8 cellular contexts compared by ENCODE assay signal in genomic region chr10:15879058-15879457, GRCh38. TPM values are rescaled to one million over a fixed set of nuclear protein-coding genes. Genes with fewer than 3 reads are reported as not detected.
DNase-seq lines count a peak whose midpoint lies in the region; ATAC-seq, FAIRE-seq and TF ChIP-seq lines count a peak whose summit lies in the region.

No MANE protein-coding gene starts in this region.

- H3K9me3 Mint-ChIP-seq in endothelial cell (ENCODE audit: unreplicated experiment): no peaks in the 10 kb centered on the region

- H3K27ac Mint-ChIP-seq in endothelial cell (ENCODE audit: unreplicated experiment): no peak overlapping the region

- peak; percentile 72 for FAIRE-seq in GM18507 (lab: Jason Lieb, UNC)

- H3K4me2 ChIP-seq in parathyroid adenoma (ENCODE audit: low read length): no peak overlapping the region

- no peak overlapping the region for H3K9ac ChIP-seq in parathyroid adenoma

- H3K27me3 Mint-ChIP-seq in endothelial cell (ENCODE audit: unreplicated experiment): peaks cover 5% of the 10 kb centered on the region

- peaks cover 1% of the 10 kb centered on the region for H3K4me1 Mint-ChIP-seq in endothelial cell (ENCODE audit: unreplicated experiment)

- DNase-seq in AML-193 (lab: John Stamatoyannopoulos, UW) (peak; percentile 44 to 60), GM18507 (ENCODE audit: extremely low spot score, insufficient read length, low read depth) (no peak), NCI-H774 (lab: John Stamatoyannopoulos, UW) (peak; percentile 27), endothelial cell (ENCODE audit: low spot score) (no peak), SKM-1 (lab: John Stamatoyannopoulos, UW; ENCODE audit: unreplicated experiment) (no peak), NCI-H2171 treated with DMSO at 0.1 percent for 48 hours (lab: John Stamatoyannopoulos, UW) (no peak)

- no peaks in the 10 kb centered on the region for H3K9me3 ChIP-seq in parathyroid adenoma (ENCODE audit: control insufficient read depth, low read length)

- H3K4me1 ChIP-seq in parathyroid adenoma: no peaks in the 10 kb centered on the region

- H2AFZ ChIP-seq in parathyroid adenoma: no peak overlapping the region

- H3K36me3 ChIP-seq in parathyroid adenoma (ENCODE audit: control insufficient read depth, insufficient read depth, low read length): no peaks in the 10 kb centered on the region

- TF ChIP-seq CTCF in endothelial cell (IDR thresholded peaks at IDR 0.05; ENCODE audit: unreplicated experiment) (peak; percentile 71), parathyroid adenoma (IDR thresholded peaks at IDR 0.05) (peak; percentile 15)

- no peaks in the 10 kb centered on the region for H3K79me2 ChIP-seq in parathyroid adenoma

- no peak overlapping the region for H3K4me3 ChIP-seq in parathyroid adenoma (ENCODE audit: low read depth, low read length)

- no peak overlapping the region for H3K27ac ChIP-seq in parathyroid adenoma

- no peaks in the 10 kb centered on the region for H3K36me3 Mint-ChIP-seq in endothelial cell (ENCODE audit: low read depth, unreplicated experiment)

- no peaks in the 10 kb centered on the region for H3K27me3 ChIP-seq in parathyroid adenoma (ENCODE audit: control insufficient read depth, insufficient read depth, low read length)

- no peak for ATAC-seq in GM19324 (IDR thresholded peaks at IDR 0.05; ENCODE audit: low FRiP score, unreplicated experiment)

- no peak overlapping the region for H3K4me3 Mint-ChIP-seq in endothelial cell (ENCODE audit: unreplicated experiment)

RNA-seq across cellular contexts. Expression of gene MINDY3, which starts 18.8 kb away (rescaled TPM):
- total RNA-seq in endothelial cell (ENCODE audit: unreplicated experiment): 26.1 TPM

Comparison
In these comparisons a context has a peak if more than half of its experiments do, and no peak if none do; other contexts are left out.
1. DNase-seq: peak in AML-193 (2 of 2) and NCI-H774 (single experiment); none in GM18507 (single experiment), endothelial cell (single experiment), SKM-1 (single experiment) and NCI-H2171 treated with DMSO at 0.1 percent for 48 hours (single experiment).